In genomic region chr19:46524272-46524671, GRCh38 we compare ENCODE assay signal across 20 cellular contexts.
"Had no signal": no experiment of that assay in that cellular context is flagged by ENCODE, and none has a peak within 500 bp of the region (broad histone marks: within the 10 kb centered on the region; RNA-seq: fewer than 3 reads in every experiment).

No MANE protein-coding gene starts in this region.

- H3K27me3 ChIP-seq: tibial nerve had no signal

- H3K9ac ChIP-seq: parathyroid adenoma had no signal

- ATAC-seq: esophagus mucosa, gastrocnemius medialis, left lobe of liver had no signal

- H3K4me3 ChIP-seq: gastrocnemius medialis, lung, sigmoid colon, tibial nerve had no signal

- H3K27ac Mint-ChIP-seq: dendritic cell treated with granulocyte-macrophage colony-stimulating factor and Interleukin-4, amounts not matched to agents 40 ng/mL and 50 ng/mL, for 4 days; nephron had no signal

- H3K9me3 Mint-ChIP-seq: activated T-cell treated with anti-CD3 and anti-CD28 coated beads, Interleukin-2, amount 50 U/mL, for 4 hours; dendritic cell treated with granulocyte-macrophage colony-stimulating factor and Interleukin-4, amounts not matched to agents 40 ng/mL and 50 ng/mL, for 4 days; nephron had no signal

- DNase-seq: activated CD4-positive, alpha-beta T cell treated with anti-CD3 and anti-CD28 coated beads for 48 hours; activated gamma-delta T cell; activated T-cell treated with anti-CD3 and anti-CD28 coated beads, Interleukin-2, amount 50 U/mL, for 4 hours; amniotic stem cell; effector CD8-positive, alpha-beta T cell; gastrocnemius medialis; head of caudate nucleus; kidney; sigmoid colon; stimulated activated CD4-positive, alpha-beta T cell treated with anti-CD3 and anti-CD28 coated beads, Interleukin-4, amount 100 ng/mL, for 4 hours; stimulated activated naive CD4-positive, alpha-beta T cell had no signal

- H3K36me3 ChIP-seq: gastrocnemius medialis, sigmoid colon had no signal

- H3K9me3 ChIP-seq: gastrocnemius medialis, sigmoid colon had no signal

- H3K4me3 Mint-ChIP-seq: activated T-cell treated with anti-CD3 and anti-CD28 coated beads, Interleukin-2, amount 50 U/mL, for 4 hours; dendritic cell treated with granulocyte-macrophage colony-stimulating factor and Interleukin-4, amounts not matched to agents 40 ng/mL and 50 ng/mL, for 4 days; nephron; T-helper 1 cell treated with Interleukin-12 subunit alpha and Interleukin-12 subunit beta and Interleukin-4 antibody, amounts not matched to agents 30 μg/mL and 1 μg/mL, for 36 hours had no signal

- H3K4me1 ChIP-seq: gastrocnemius medialis, parathyroid adenoma had no signal

- H3K79me2 ChIP-seq: parathyroid adenoma had no signal

- H3K27ac ChIP-seq: gastrocnemius medialis, parathyroid adenoma, sigmoid colon, tibial nerve, VCaP had no signal

- H2AFZ ChIP-seq: parathyroid adenoma had no signal
